ENCODE assay signal across 28 cellular contexts in genomic region chr13:106072014-106072413, GRCh38.
"Had no signal": no experiment of that assay in that cellular context is flagged by ENCODE, and none has a peak within 500 bp of the region (broad histone marks: within the 10 kb centered on the region; RNA-seq: fewer than 3 reads in every experiment).

No MANE protein-coding gene starts in this region.

- H3K27me3 ChIP-seq: ascending aorta, cardiac muscle cell had no signal

- H3K36me3 ChIP-seq: ascending aorta, cardiac muscle cell had no signal

- H3K4me3 ChIP-seq: ascending aorta, cardiac muscle cell had no signal

- H3K4me1 ChIP-seq: ascending aorta had no signal

- ATAC-seq: activated CD8-positive, alpha-beta memory T cell treated with anti-CD3 and anti-CD28 coated beads, Interleukin-2, amount 10 ng/mL, durations not matched to agents 7 days and 5 days; activated CD8-positive, alpha-beta T cell treated with anti-CD3 and anti-CD28 coated beads, Interleukin-2, amount 10 ng/mL, durations not matched to agents 7 days and 5 days; activated naive CD8-positive, alpha-beta T cell treated with anti-CD3 and anti-CD28 coated beads, Interleukin-2, amount 50 U/mL, for 24 hours had no signal

- H3K27ac ChIP-seq: ascending aorta, cardiac muscle cell, VCaP had no signal

- H3K9me3 ChIP-seq: ascending aorta had no signal

- DNase-seq: activated B cell treated with CpG ODN at 0.5 μM for 24 hours; activated CD4-positive, alpha-beta memory T cell treated with anti-CD3 and anti-CD28 coated beads for 36 hours; activated CD4-positive, alpha-beta T cell treated with anti-CD3 and anti-CD28 coated beads for 4 hours; activated CD4-positive, alpha-beta T cell treated with anti-CD3 and anti-CD28 coated beads, Interleukin-2, amount 10 ng/mL, durations not matched to agents 24 days and 14 days; activated CD4-positive, alpha-beta T cell treated with anti-CD3 and anti-CD28 coated beads, Interleukin-2, amount 50 U/mL, for 1 hour; activated CD4-positive, alpha-beta T cell treated with anti-CD3 and anti-CD28 coated beads, Interleukin-2, amount 50 U/mL, for 4 hours; activated CD4-positive, CD25-positive, alpha-beta regulatory T cell treated with anti-CD3 and anti-CD28 coated beads, Interleukin-2, amount 50 U/mL, for 72 hours; activated CD8-positive, alpha-beta memory T cell treated with anti-CD3 and anti-CD28 coated beads for 24 hours; activated CD8-positive, alpha-beta memory T cell treated with anti-CD3 and anti-CD28 coated beads, Interleukin-2, amount 10 ng/mL, durations not matched to agents 7 days and 5 days; activated CD8-positive, alpha-beta memory T cell treated with anti-CD3 and anti-CD28 coated beads, Interleukin-2, amount 50 U/mL, for 48 hours; activated CD8-positive, alpha-beta T cell treated with anti-CD3 and anti-CD28 coated beads, Interleukin-2, amount 10 ng/mL, durations not matched to agents 7 days and 5 days; activated effector memory CD4-positive, alpha-beta T cell treated with Interleukin-2 at 50 U/mL for 16 hours; activated gamma-delta T cell; activated naive CD4-positive, alpha-beta T cell treated with anti-CD3 and anti-CD28 coated beads, Interleukin-2, amount 10 ng/mL, durations not matched to agents 7 days and 5 days; activated naive CD4-positive, alpha-beta T cell treated with Interleukin-2 at 50 U/mL for 16 hours; activated naive CD8-positive, alpha-beta T cell treated with anti-CD3 and anti-CD28 coated beads, Interleukin-2, amount 10 ng/mL, durations not matched to agents 7 days and 5 days; activated naive CD8-positive, alpha-beta T cell treated with anti-CD3 and anti-CD28 coated beads, Interleukin-2, amount 50 U/mL, for 24 hours; activated T-cell treated with anti-CD3 and anti-CD28 coated beads, Interleukin-2, amount 50 U/mL, for 24 hours; activated T-cell treated with anti-CD3 and anti-CD28 coated beads, Interleukin-2, amount 50 U/mL, for 48 hours; amygdala; anterior cingulate cortex; central memory CD4-positive, alpha-beta T cell; T-helper 1 cell; T-helper 2 cell; T-helper 9 cell had no signal
